2 cellular contexts compared by ENCODE assay signal in genomic region chr3:170397579-170398177, GRCh38.
TF ChIP-seq lines count a peak whose summit lies in the region.

No MANE protein-coding gene starts in this region.

TF ChIP-seq in HEK293, 187 proteins besides CTCF, POLR2A, EP300 and RAD21:
- TF ChIP-seq KLF7 (tag by site-specific recombination; IDR thresholded peaks at IDR 0.05; ENCODE audit: borderline replicate concordance) (no peak), KLF17 (tag by site-specific recombination; IDR thresholded peaks at IDR 0.05) (no peak), WT1 (tag by site-specific recombination; IDR thresholded peaks at IDR 0.05) (peak; percentile 62), ZNF707 (tag by site-specific recombination; IDR thresholded peaks at IDR 0.05) (no peak), ZBTB21 (tag by site-specific recombination; IDR thresholded peaks at IDR 0.05) (0 out of 2 replicates have a peak, but pooled peaks have one; percentile 37), ZBTB7A (tag by site-specific recombination; IDR thresholded peaks at IDR 0.05; ENCODE audit: low read depth) (no peak), ZNF174 (tag by site-specific recombination; IDR thresholded peaks at IDR 0.05) (no peak), ZNF350 (tag by site-specific recombination; IDR thresholded peaks at IDR 0.05) (peak; percentile 59; the same call in 1 of the 2 replicates), ZNF629 (tag by site-specific recombination; IDR thresholded peaks at IDR 0.05) (peak; percentile 61), ZBTB11 (tag by site-specific recombination; conservative IDR thresholded peaks at IDR 0.05; ENCODE audit: low read depth) (no peak), ZNF362 (tag by site-specific recombination; IDR thresholded peaks at IDR 0.05) (no peak), ZNF311 (tag by site-specific recombination; IDR thresholded peaks at IDR 0.05; ENCODE audit: borderline replicate concordance) (no peak), ZSCAN16 (tag by site-specific recombination; IDR thresholded peaks at IDR 0.05) (no peak), ZNF175 (tag by site-specific recombination; IDR thresholded peaks at IDR 0.05) (no peak), OVOL3 (tag by site-specific recombination; IDR thresholded peaks at IDR 0.05) (no peak), SP3 (tag by site-specific recombination; IDR thresholded peaks at IDR 0.05) (no peak), ZFHX2 (tag by site-specific recombination; conservative IDR thresholded peaks at IDR 0.05) (no peak)

TF ChIP-seq in K562, 482 proteins besides CTCF, POLR2A, EP300 and RAD21:
- TF ChIP-seq ZMIZ1 (IDR thresholded peaks at IDR 0.05; ENCODE audit: low read depth in 2 of 2, low read length in 2 of 2) (no peak), SAFB2 (IDR thresholded peaks at IDR 0.05; ENCODE audit: borderline replicate concordance, low read depth, low read length, severe bottlenecking) (no peak), ZSCAN32 (CRISPR knock-in tag; IDR thresholded peaks at IDR 0.05) (no peak), TFAP4 (CRISPR knock-in tag; IDR thresholded peaks at IDR 0.05; ENCODE audit: borderline replicate concordance) (no peak), UBTF (IDR thresholded peaks at IDR 0.05; ENCODE audit: borderline replicate concordance in 1 of 2, low read depth in 2 of 2, low read length in 2 of 2) (no peak), U2AF1 (optimal IDR thresholded peaks at IDR 0.05; ENCODE audit: low read depth, low read length) (no peak), ZNF592 (IDR thresholded peaks at IDR 0.05) (no peak), FOXA3 (CRISPR knock-in tag; conservative IDR thresholded peaks at IDR 0.05 in 1 of 2, IDR thresholded peaks at IDR 0.05 in 1 of 2) (no peak), MTA3 (IDR thresholded peaks at IDR 0.05; ENCODE audit: borderline replicate concordance) (no peak), NFXL1 (CRISPR knock-in tag; IDR thresholded peaks at IDR 0.05) (no peak), FOXO4 (CRISPR knock-in tag; IDR thresholded peaks at IDR 0.05) (no peak), ZNF780A (CRISPR knock-in tag; IDR thresholded peaks at IDR 0.05) (no peak), SMC3 (conservative IDR thresholded peaks at IDR 0.05; ENCODE audit: insufficient read depth, low read depth, low read length) (no peak), ZNF197 (CRISPR knock-in tag; IDR thresholded peaks at IDR 0.05; ENCODE audit: low read depth) (no peak)
